18 cellular contexts compared by ENCODE assay signal in the genomic region with DNA sequence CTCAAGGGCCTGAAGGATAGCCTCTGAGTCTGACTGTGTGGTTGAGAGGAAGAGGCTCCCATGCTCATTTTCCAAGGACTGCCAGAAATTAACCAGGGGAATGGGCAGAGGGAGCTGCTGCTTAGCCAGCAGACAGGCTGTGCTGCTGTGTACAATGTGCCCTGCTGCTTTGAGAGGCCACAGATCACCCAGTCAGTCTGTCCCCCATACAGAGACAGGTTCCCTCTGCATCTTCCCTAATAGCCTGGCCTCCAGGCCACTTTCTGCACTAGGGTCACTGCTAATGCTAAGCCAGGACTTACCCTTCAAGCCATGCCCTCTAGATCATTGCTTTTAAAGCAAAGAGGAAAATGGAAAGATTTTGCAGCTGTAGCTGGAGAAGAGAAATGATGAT.
DNase-seq lines count a peak whose midpoint lies in the region; ATAC-seq and TF ChIP-seq lines count a peak whose summit lies in the region.
"Had no signal": no experiment of that assay in that cellular context is flagged by ENCODE, and none has a peak within 500 bp of the region (broad histone marks: within the 10 kb centered on the region; RNA-seq: fewer than 3 reads in every experiment).

No MANE protein-coding gene starts in this region.

- H4K91ac ChIP-seq in neuronal stem cell (ENCODE audit: low read depth, low read length, poor library complexity) = no peak overlapping the region

- H3K18ac ChIP-seq in neuronal stem cell (ENCODE audit: low read length) = no peak overlapping the region

- POLR2A ChIA-PET in Caco-2 (lab: Charles Lee) = no interaction called here

- no peaks in the 10 kb centered on the region for H3K79me1 ChIP-seq in neuronal stem cell (ENCODE audit: low read depth, low read length)

- no peak overlapping the region for H3K27ac ChIP-seq in neuronal stem cell (replicated peaks; ENCODE audit: low read length)
- H3K27ac ChIP-seq: BLaER1, C4-2B had no signal

- H3K23ac ChIP-seq in neuronal stem cell (ENCODE audit: low read depth, low read length, poor library complexity) = no peak overlapping the region

- TF ChIP-seq CTCF in BE2C (IDR thresholded peaks at IDR 0.05; ENCODE audit: low read depth, low read length) = no peak
- no peak for TF ChIP-seq CTCF in Caco-2 (IDR thresholded peaks at IDR 0.05; ENCODE audit: insufficient read depth in 1 of 2, low read depth in 1 of 2, low read length in 1 of 2, severe bottlenecking in 1 of 2, unreplicated experiment in 1 of 2)
- no peak for TF ChIP-seq CTCF in brain (conservative IDR thresholded peaks at IDR 0.05)

- BruUV-seq in Caco-2 (replicated peaks; lab: Mats Ljungman, UMichigan) = no TSS peak

- H3K9me3 Mint-ChIP-seq in Caco-2 (ENCODE audit: unreplicated experiment) = peaks cover 10% of the 10 kb centered on the region
- peaks cover 0 to 7% (median 0%) of the 10 kb centered on the region in 5 experiments for H3K9me3 Mint-ChIP-seq in brain
- H3K9me3 Mint-ChIP-seq in activated T-cell treated with anti-CD3 and anti-CD28 coated beads, Interleukin-2, amount 50 U/mL, for 72 hours = no peaks in the 10 kb centered on the region
- H3K9me3 Mint-ChIP-seq: CD4-positive, alpha-beta T cell; GM23338; H9 had no signal

- no peak overlapping the region for H2AFZ ChIP-seq in neuronal stem cell (ENCODE audit: low read length)
- H2AFZ ChIP-seq: GM23338 had no signal

- H2AK5ac ChIP-seq in neuronal stem cell (ENCODE audit: low read depth, low read length) = no peak overlapping the region

- no peak overlapping the region for H3K4ac ChIP-seq in neuronal stem cell (ENCODE audit: low read length)

- intact Hi-C loops in Caco-2 (cut with micrococcal nuclease; ENCODE audit: unreplicated experiment) = loop anchor here (10.0 kb wide), 1 partner anchor 540 kb away; no protein-coding TSS in a partner anchor
- intact Hi-C loops in Right ventricle myocardium superior (cut with DNase I) = no loop called here

- H3K27me3 Mint-ChIP-seq in Caco-2 (ENCODE audit: insufficient read depth, unreplicated experiment) = no peaks in the 10 kb centered on the region
- H3K27me3 Mint-ChIP-seq in brain = peaks cover 2% of the 10 kb centered on the region
- no peaks in the 10 kb centered on the region for H3K27me3 Mint-ChIP-seq in activated T-cell treated with anti-CD3 and anti-CD28 coated beads, Interleukin-2, amount 50 U/mL, for 72 hours (ENCODE audit: low read depth)
- H3K27me3 Mint-ChIP-seq: CD4-positive, alpha-beta T cell; CD8-positive, alpha-beta memory T cell had no signal

- no peak overlapping the region for H2BK120ac ChIP-seq in neuronal stem cell (ENCODE audit: low read depth, low read length)

- no peak overlapping the region for H3K4me3 ChIP-seq in BE2C (ENCODE audit: low read depth, low read length)
- H3K4me3 ChIP-seq in Caco-2 (ENCODE audit: low read depth, low read length) = no peak overlapping the region
- no peak overlapping the region for H3K4me3 ChIP-seq in neuronal stem cell (ENCODE audit: low read length in 2 of 2)
- H3K4me3 ChIP-seq: BLaER1, GM23338 had no signal

- H3K14ac ChIP-seq in neuronal stem cell (ENCODE audit: low read length) = no peak overlapping the region

- no peak overlapping the region for H2BK5ac ChIP-seq in neuronal stem cell (ENCODE audit: low read length)

- H3K4me1 ChIP-seq in BE2C = peaks cover 57% of the 10 kb centered on the region
- H3K4me1 ChIP-seq in Caco-2 = peaks cover 82% of the 10 kb centered on the region
- peaks cover 32 to 45% of the 10 kb centered on the region in 2 donors for H3K4me1 ChIP-seq in neuronal stem cell (ENCODE audit: control insufficient read depth in 2 of 2, insufficient read depth in 1 of 2, low read depth in 1 of 2, low read length in 2 of 2)

- peaks cover 75% of the 10 kb centered on the region for H3K4me1 Mint-ChIP-seq in Caco-2 (ENCODE audit: low read depth, unreplicated experiment)
- peaks cover 74% of the 10 kb centered on the region for H3K4me1 Mint-ChIP-seq in brain
- H3K4me1 Mint-ChIP-seq in activated T-cell treated with anti-CD3 and anti-CD28 coated beads, Interleukin-2, amount 50 U/mL, for 72 hours (ENCODE audit: low read depth) = no peaks in the 10 kb centered on the region
- H3K4me1 Mint-ChIP-seq: CD8-positive, alpha-beta memory T cell had no signal

- H2BK15ac ChIP-seq in neuronal stem cell (ENCODE audit: low read length) = no peak overlapping the region

- no peak overlapping the region for H4K8ac ChIP-seq in neuronal stem cell (ENCODE audit: low read depth, low read length)

- no peak overlapping the region for H3K9ac ChIP-seq in neuronal stem cell (ENCODE audit: low read depth, low read length, poor library complexity)
- H3K9ac ChIP-seq: BLaER1 had no signal

- no peaks in the 10 kb centered on the region for H3K27me3 ChIP-seq in BE2C
- H3K27me3 ChIP-seq in Caco-2 (replicated peaks; ENCODE audit: control insufficient read depth, insufficient read depth, low read length) = no peaks in the 10 kb centered on the region
- H3K27me3 ChIP-seq in neuronal stem cell (ENCODE audit: control insufficient read depth in 3 of 3, insufficient read depth in 3 of 3, low read depth in 1 of 3, low read length in 3 of 3) = no peaks in the 10 kb centered on the region
- H3K27me3 ChIP-seq: BLaER1 had no signal

- H3K4me3 Mint-ChIP-seq in Caco-2 (ENCODE audit: unreplicated experiment) (peak overlapping the region; percentile 25), brain (no peak overlapping the region)
- no peak overlapping the region for H3K4me3 Mint-ChIP-seq in activated T-cell treated with anti-CD3 and anti-CD28 coated beads, Interleukin-2, amount 50 U/mL, for 72 hours
- H3K4me3 Mint-ChIP-seq: CD4-positive, alpha-beta T cell; CD8-positive, alpha-beta memory T cell; GM23338; H9 had no signal

- H3K4me2 ChIP-seq in neuronal stem cell (ENCODE audit: insufficient read depth, low read length, poor library complexity, severe bottlenecking) = no peak overlapping the region
- H3K4me2 ChIP-seq: BLaER1, GM23338 had no signal

- H3K36me3 Mint-ChIP-seq in Caco-2 (ENCODE audit: insufficient read depth, unreplicated experiment) (peaks cover 7% of the 10 kb centered on the region), brain (no peaks in the 10 kb centered on the region)
- H3K36me3 Mint-ChIP-seq in activated T-cell treated with anti-CD3 and anti-CD28 coated beads, Interleukin-2, amount 50 U/mL, for 72 hours (ENCODE audit: insufficient read depth in 2 of 2) = no peaks in the 10 kb centered on the region
- H3K36me3 Mint-ChIP-seq: CD8-positive, alpha-beta memory T cell had no signal

- H3K36me3 ChIP-seq in BE2C = no peaks in the 10 kb centered on the region
- H3K36me3 ChIP-seq in Caco-2 (ENCODE audit: control insufficient read depth, insufficient read depth, low read length) = no peaks in the 10 kb centered on the region
- H3K36me3 ChIP-seq in neuronal stem cell (replicated peaks in 1 of 2; ENCODE audit: control insufficient read depth in 2 of 2, insufficient read depth in 2 of 2, low read length in 2 of 2) = no peaks in the 10 kb centered on the region
- H3K36me3 ChIP-seq: BLaER1 had no signal

- H2BK12ac ChIP-seq in neuronal stem cell (ENCODE audit: low read length) = peak overlapping the region; percentile 5

- DNase-seq in BE2C (peak; percentile 100), Caco-2 (no peak), neuronal stem cell (ENCODE audit: low spot score) (no peak), CD1c-positive myeloid dendritic cell (ENCODE audit: extremely low spot score) (no peak), Right ventricle myocardium superior (no peak)
- no peak for DNase-seq in activated T-cell treated with anti-CD3 and anti-CD28 coated beads, Interleukin-2, amount 50 U/mL, for 72 hours
- DNase-seq: Calu3; CD4-positive, alpha-beta T cell; CD8-positive, alpha-beta memory T cell; DMS53; DMS79 treated with DMSO at 0.1 percent for 48 hours; GF-D8; H9 had no signal

- CTCF ChIA-PET in Caco-2 (lab: Charles Lee) = no interaction called here

- no peak for ATAC-seq in activated T-cell treated with anti-CD3 and anti-CD28 coated beads, Interleukin-2, amount 50 U/mL, for 72 hours (replicated peaks in 1 of 2)
- no peak for ATAC-seq in Right ventricle myocardium superior (ENCODE audit: poor library complexity)
- ATAC-seq: GM23338, HCT116 had no signal

- H3K27ac Mint-ChIP-seq in Caco-2 (ENCODE audit: unreplicated experiment) (peak overlapping the region; percentile 90), brain (peak overlapping the region in 3 of 5 experiments; percentile 73 to 87 (median 74))
- H3K27ac Mint-ChIP-seq in activated T-cell treated with anti-CD3 and anti-CD28 coated beads, Interleukin-2, amount 50 U/mL, for 72 hours = no peak overlapping the region
- H3K27ac Mint-ChIP-seq: CD4-positive, alpha-beta T cell; CD8-positive, alpha-beta memory T cell; GM23338; H9 had no signal

- H3K9me3 ChIP-seq in BE2C (no peaks in the 10 kb centered on the region; the same call in 1 of the 2 replicates), Caco-2 (no peaks in the 10 kb centered on the region), neuronal stem cell (replicated peaks in 1 of 2; ENCODE audit: control insufficient read depth in 2 of 2, insufficient read depth in 1 of 2, low read depth in 1 of 2, low read length in 2 of 2) (no peaks in the 10 kb centered on the region)
- H3K9me3 ChIP-seq: BLaER1 had no signal
